29 cellular contexts compared by ENCODE assay signal in the genomic region with DNA sequence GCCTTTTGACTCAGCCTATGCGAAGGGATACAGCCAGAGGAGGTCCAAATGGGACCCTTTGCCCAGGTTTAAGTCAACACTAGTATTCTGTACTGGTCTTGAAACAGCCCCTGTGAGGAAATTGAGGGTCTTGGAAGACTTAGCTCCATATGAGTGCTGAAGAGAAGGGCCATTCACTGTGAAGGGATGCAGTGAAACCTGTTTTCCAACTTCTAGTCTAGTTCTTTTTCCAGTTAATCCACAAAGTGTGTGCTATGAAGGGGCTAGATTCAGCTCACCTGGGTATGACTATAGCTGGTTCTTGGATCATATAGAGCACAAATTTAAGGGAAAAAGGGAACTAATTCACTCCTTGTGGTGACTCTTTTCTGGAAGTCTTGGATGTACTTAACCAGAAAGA. TPM values are rescaled to one million over a fixed set of nuclear protein-coding genes. Genes with fewer than 3 reads are reported as not detected.
"Had no signal": no experiment of that assay in that cellular context is flagged by ENCODE, and none has a peak within 500 bp of the region (broad histone marks: within the 10 kb centered on the region; RNA-seq: fewer than 3 reads in every experiment).

No MANE protein-coding gene starts in this region.

- H3K4me3 ChIP-seq: heart left ventricle, psoas muscle, right lobe of liver, suprapubic skin, thyroid gland, upper lobe of left lung, uterus had no signal

- FAIRE-seq: endothelial cell of umbilical vein, frontal cortex had no signal

- H3K27me3 Mint-ChIP-seq: naive B cell had no signal

- H3K4me1 Mint-ChIP-seq: endodermal cell had no signal

- H3K4me3 Mint-ChIP-seq: endodermal cell; stimulated activated effector memory CD8-positive, alpha-beta T cell treated with anti-CD3 and anti-CD28 coated beads, Interleukin-12 subunit alpha, Interleukin-12 subunit beta, amount 100 ng/mL, for 72 hours had no signal

- H3K27ac Mint-ChIP-seq: endodermal cell; naive B cell; stimulated activated effector memory CD8-positive, alpha-beta T cell treated with anti-CD3 and anti-CD28 coated beads, Interleukin-12 subunit alpha, Interleukin-12 subunit beta, amount 100 ng/mL, for 72 hours had no signal

- DNase-seq: effector CD4-positive, alpha-beta T cell; endodermal cell; heart left ventricle; hippocampal formation; left colon; mesendoderm; naive B cell; psoas muscle; retina; right lobe of liver; stimulated activated CD4-positive, alpha-beta T cell treated with anti-CD3 and anti-CD28 coated beads, Interleukin-4, amount 100 ng/mL, for 1 hour; stimulated activated CD8-positive, alpha-beta memory T cell treated with anti-CD3 and anti-CD28 coated beads, Interleukin-4, amount 100 ng/mL, for 48 hours; stimulated activated naive CD8-positive, alpha-beta T cell treated with anti-CD3 and anti-CD28 coated beads, Interleukin-15, Interleukin-2, amounts not matched to agents 100 U/mL and 50 U/mL, for 24 hours; thyroid gland; upper lobe of left lung; uterus had no signal

- H3K36me3 Mint-ChIP-seq: naive B cell had no signal

- H3K9me3 Mint-ChIP-seq: endodermal cell; naive B cell; stimulated activated effector memory CD8-positive, alpha-beta T cell treated with anti-CD3 and anti-CD28 coated beads, Interleukin-12 subunit alpha, Interleukin-12 subunit beta, amount 100 ng/mL, for 72 hours had no signal

- H3K27ac ChIP-seq: heart left ventricle, neutrophil, psoas muscle, right lobe of liver, suprapubic skin, thyroid gland, upper lobe of left lung, uterus had no signal

- H3K9me3 ChIP-seq: heart left ventricle, neutrophil, psoas muscle, right lobe of liver, suprapubic skin, thyroid gland, upper lobe of left lung, uterus had no signal

- ATAC-seq: heart left ventricle; left colon; psoas muscle; right lobe of liver; stimulated activated effector memory CD8-positive, alpha-beta T cell treated with anti-CD3 and anti-CD28 coated beads, Interleukin-12 subunit alpha, Interleukin-12 subunit beta, amount 100 ng/mL, for 72 hours; stimulated activated naive CD8-positive, alpha-beta T cell treated with anti-CD3 and anti-CD28 coated beads, Interleukin-15, Interleukin-2, amounts not matched to agents 100 U/mL and 50 U/mL, for 24 hours had no signal

- H3K4me1 ChIP-seq: psoas muscle, right lobe of liver, suprapubic skin, thyroid gland, uterus had no signal

RNA-seq across cellular contexts. Expression of gene ZBTB32, which starts 4.0 kb away (rescaled TPM):
- total RNA-seq: dermis microvascular lymphatic vessel endothelial cell, endodermal cell, endothelial cell of umbilical vein, fibroblast of lung, frontal cortex, glomerular endothelial cell, kidney epithelial cell, liver, lung microvascular endothelial cell, osteoblast, psoas muscle, suprapubic skin, thyroid gland, uterus had no signal
- polyA plus RNA-seq: endothelial cell of umbilical vein, fibroblast of lung, heart left ventricle, neural cell had no signal
